In the genomic region with DNA sequence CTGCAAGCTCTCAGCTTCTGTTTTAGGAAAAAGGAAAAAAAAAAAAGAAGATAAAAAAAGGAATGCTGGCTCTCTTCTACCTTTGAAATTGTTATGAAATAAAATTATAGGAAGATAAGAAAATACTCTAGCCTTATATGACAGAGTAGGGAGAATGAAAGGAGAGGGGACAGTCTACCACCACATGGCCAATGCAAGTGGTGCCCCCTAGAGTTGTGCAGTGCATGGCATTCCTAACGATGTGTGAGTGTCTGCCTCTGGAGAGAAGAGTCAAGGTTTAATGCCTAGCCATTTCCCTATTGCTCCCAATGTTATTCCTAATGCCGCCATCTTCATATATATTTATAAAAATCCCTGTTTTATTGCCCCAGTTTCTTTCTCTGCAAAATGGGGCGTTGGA, we compare ENCODE assay signal across 26 cellular contexts.
"Had no signal": no experiment of that assay in that cellular context is flagged by ENCODE, and none has a peak within 500 bp of the region (broad histone marks: within the 10 kb centered on the region; RNA-seq: fewer than 3 reads in every experiment).

No MANE protein-coding gene starts in this region.

- H3K4me2 ChIP-seq: KMS-11, SK-N-SH had no signal

- H3K4me1 ChIP-seq: adrenal gland, body of pancreas, Peyer's patch, SJCRH30 had no signal

- DNase-seq: activated CD4-positive, alpha-beta memory T cell treated with anti-CD3 and anti-CD28 coated beads, Interleukin-2, amount 10 ng/mL, durations not matched to agents 7 days and 5 days; activated CD4-positive, alpha-beta T cell treated with anti-CD3 and anti-CD28 coated beads for 36 hours; activated CD4-positive, alpha-beta T cell treated with anti-CD3 and anti-CD28 coated beads, Interleukin-2, amount 50 U/mL, for 1 hour; activated CD8-positive, alpha-beta memory T cell treated with anti-CD3 and anti-CD28 coated beads, Interleukin-2, amount 50 U/mL, for 4 hours; activated naive CD4-positive, alpha-beta T cell treated with anti-CD3 and anti-CD28 coated beads, Interleukin-2, amount 50 U/mL, for 16 hours; activated naive CD8-positive, alpha-beta T cell treated with anti-CD3 and anti-CD28 coated beads, Interleukin-2, amount 10 ng/mL, durations not matched to agents 7 days and 5 days; adrenal gland; aorta; body of pancreas; central memory CD4-positive, alpha-beta T cell; NCI-H1092; NCI-H1417; NCI-H1930; NCI-H345; NCI-H510A; NCI-H526 treated with DMSO at 0.1 percent for 48 hours; NCI-H82; OCI-M1; Peyer's patch; Right ventricle myocardium superior; SJCRH30; SK-N-SH; T-helper 1 cell had no signal

- H3K4me1 Mint-ChIP-seq: activated CD4-positive, alpha-beta memory T cell treated with anti-CD3 and anti-CD28 coated beads, Interleukin-2, amount 10 ng/mL, durations not matched to agents 7 days and 5 days; activated CD4-positive, alpha-beta T cell treated with anti-CD3 and anti-CD28 coated beads for 36 hours; activated naive CD8-positive, alpha-beta T cell treated with anti-CD3 and anti-CD28 coated beads, Interleukin-2, amount 10 ng/mL, durations not matched to agents 7 days and 5 days had no signal

- H3K4me3 ChIP-seq: adrenal gland, body of pancreas, Peyer's patch, SJCRH30 had no signal

- H3K27ac ChIP-seq: adrenal gland, body of pancreas, KMS-11, Peyer's patch, RWPE1, SJCRH30, VCaP had no signal

- H3K9me3 ChIP-seq: adrenal gland, body of pancreas, Peyer's patch, SJCRH30, SK-N-SH had no signal

- H3K4me3 Mint-ChIP-seq: activated CD4-positive, alpha-beta memory T cell treated with anti-CD3 and anti-CD28 coated beads, Interleukin-2, amount 10 ng/mL, durations not matched to agents 7 days and 5 days; activated CD4-positive, alpha-beta T cell treated with anti-CD3 and anti-CD28 coated beads for 36 hours; activated naive CD8-positive, alpha-beta T cell treated with anti-CD3 and anti-CD28 coated beads, Interleukin-2, amount 10 ng/mL, durations not matched to agents 7 days and 5 days had no signal

- H3K9ac ChIP-seq: KMS-11, SK-N-SH had no signal

- ATAC-seq: activated CD4-positive, alpha-beta T cell treated with anti-CD3 and anti-CD28 coated beads for 36 hours; body of pancreas had no signal

- H3K36me3 ChIP-seq: adrenal gland, Peyer's patch, SJCRH30 had no signal

- H3K36me3 Mint-ChIP-seq: activated naive CD8-positive, alpha-beta T cell treated with anti-CD3 and anti-CD28 coated beads, Interleukin-2, amount 10 ng/mL, durations not matched to agents 7 days and 5 days had no signal

- H3K27ac Mint-ChIP-seq: activated CD4-positive, alpha-beta memory T cell treated with anti-CD3 and anti-CD28 coated beads, Interleukin-2, amount 10 ng/mL, durations not matched to agents 7 days and 5 days; activated CD4-positive, alpha-beta T cell treated with anti-CD3 and anti-CD28 coated beads for 36 hours; activated naive CD8-positive, alpha-beta T cell treated with anti-CD3 and anti-CD28 coated beads, Interleukin-2, amount 10 ng/mL, durations not matched to agents 7 days and 5 days had no signal

- H3K27me3 ChIP-seq: adrenal gland, body of pancreas, Peyer's patch, SJCRH30 had no signal

- H3K27me3 Mint-ChIP-seq: activated CD4-positive, alpha-beta memory T cell treated with anti-CD3 and anti-CD28 coated beads, Interleukin-2, amount 10 ng/mL, durations not matched to agents 7 days and 5 days; activated CD4-positive, alpha-beta T cell treated with anti-CD3 and anti-CD28 coated beads for 36 hours; activated naive CD8-positive, alpha-beta T cell treated with anti-CD3 and anti-CD28 coated beads, Interleukin-2, amount 10 ng/mL, durations not matched to agents 7 days and 5 days had no signal
